13 cellular contexts compared by ENCODE assay signal in the genomic region with DNA sequence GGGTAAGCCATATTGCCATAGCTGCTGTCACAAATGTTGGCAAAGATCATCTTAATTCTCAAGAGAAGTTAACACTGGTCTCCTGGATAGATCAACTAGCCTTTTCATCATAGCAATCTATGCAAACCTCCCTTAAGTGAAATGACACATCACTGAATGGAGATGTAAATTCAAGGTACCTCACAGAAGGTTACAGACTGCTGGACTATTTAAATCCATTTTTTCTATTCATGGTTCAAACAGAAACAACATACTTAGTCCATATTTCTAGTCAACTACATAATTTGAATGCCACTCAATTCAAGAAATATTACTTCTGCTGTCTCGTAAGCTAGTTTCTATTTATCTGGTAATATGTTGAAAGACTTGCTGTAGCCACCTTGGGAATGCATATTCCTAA.
DNase-seq lines count a peak whose midpoint lies in the region; ATAC-seq and TF ChIP-seq lines count a peak whose summit lies in the region.
"Had no signal": no experiment of that assay in that cellular context is flagged by ENCODE, and none has a peak within 500 bp of the region (broad histone marks: within the 10 kb centered on the region; RNA-seq: fewer than 3 reads in every experiment).

No MANE protein-coding gene starts in this region.

- peak; percentile 43 for TF ChIP-seq EP300 in neural cell (conservative IDR thresholded peaks at IDR 0.05; ENCODE audit: poor library complexity, severe bottlenecking)

- H3K4me3 Mint-ChIP-seq in activated naive CD4-positive, alpha-beta T cell treated with anti-CD3 and anti-CD28 coated beads, Interleukin-2, amount 10 ng/mL, durations not matched to agents 7 days and 5 days: no peak overlapping the region
- no peak overlapping the region for H3K4me3 Mint-ChIP-seq in activated T-cell treated with anti-CD3 and anti-CD28 coated beads, Interleukin-2, amount 50 U/mL, for 72 hours
- H3K4me3 Mint-ChIP-seq: CD4-positive, CD25-positive, alpha-beta regulatory T cell; dendritic cell treated with granulocyte-macrophage colony-stimulating factor and Interleukin-4, amounts not matched to agents 40 ng/mL and 50 ng/mL, for 4 days had no signal

- H3K27ac Mint-ChIP-seq in activated naive CD4-positive, alpha-beta T cell treated with anti-CD3 and anti-CD28 coated beads, Interleukin-2, amount 10 ng/mL, durations not matched to agents 7 days and 5 days: no peak overlapping the region
- H3K27ac Mint-ChIP-seq in activated T-cell treated with anti-CD3 and anti-CD28 coated beads, Interleukin-2, amount 50 U/mL, for 72 hours: no peak overlapping the region
- H3K27ac Mint-ChIP-seq: CD4-positive, CD25-positive, alpha-beta regulatory T cell; dendritic cell treated with granulocyte-macrophage colony-stimulating factor and Interleukin-4, amounts not matched to agents 40 ng/mL and 50 ng/mL, for 4 days had no signal

- TF ChIP-seq RAD21 in neural cell (conservative IDR thresholded peaks at IDR 0.05): no peak

- no peak overlapping the region for H3K27ac ChIP-seq in neural cell (ENCODE audit: low read length)
- H3K27ac ChIP-seq: psoas muscle had no signal

- H3K9me2 ChIP-seq in neural cell (ENCODE audit: insufficient read depth, low read length): no peaks in the 10 kb centered on the region

- H3K4me1 Mint-ChIP-seq in activated naive CD4-positive, alpha-beta T cell treated with anti-CD3 and anti-CD28 coated beads, Interleukin-2, amount 10 ng/mL, durations not matched to agents 7 days and 5 days: no peaks in the 10 kb centered on the region
- H3K4me1 Mint-ChIP-seq in activated T-cell treated with anti-CD3 and anti-CD28 coated beads, Interleukin-2, amount 50 U/mL, for 72 hours (ENCODE audit: low read depth): no peaks in the 10 kb centered on the region
- H3K4me1 Mint-ChIP-seq: CD4-positive, CD25-positive, alpha-beta regulatory T cell had no signal

- DNase-seq in activated naive CD4-positive, alpha-beta T cell treated with anti-CD3 and anti-CD28 coated beads, Interleukin-2, amount 10 ng/mL, durations not matched to agents 7 days and 5 days: no peak
- no peak for DNase-seq in germinal center (ENCODE audit: low spot score)
- no peak for DNase-seq in activated T-cell treated with anti-CD3 and anti-CD28 coated beads, Interleukin-2, amount 50 U/mL, for 72 hours
- DNase-seq in DMS153 treated with DMSO at 0.1 percent for 48 hours (lab: John Stamatoyannopoulos, UW; ENCODE audit: unreplicated experiment): no peak
- DNase-seq: CD4-positive, CD25-positive, alpha-beta regulatory T cell; psoas muscle; stimulated activated CD4-positive, alpha-beta T cell treated with anti-CD3 and anti-CD28 coated beads, Interleukin-2, amount 100 ng/mL, for 48 hours; stimulated activated naive CD8-positive, alpha-beta T cell treated with anti-CD3 and anti-CD28 coated beads, Interleukin-15, Interleukin-2, amounts not matched to agents 100 U/mL and 50 U/mL, for 24 hours had no signal

- no peaks in the 10 kb centered on the region for H3K9me3 ChIP-seq in neural cell (ENCODE audit: low read length)
- H3K9me3 ChIP-seq: psoas muscle had no signal

- no peaks in the 10 kb centered on the region for H4K20me1 ChIP-seq in neural cell (ENCODE audit: insufficient read depth)

- CTCF ChIA-PET in activated naive CD4-positive, alpha-beta T cell treated with anti-CD3 and anti-CD28 coated beads, Interleukin-2, amount 10 ng/mL, durations not matched to agents 7 days and 5 days (lab: Charles Lee): no interaction called here

- no peak overlapping the region for H3K4me2 ChIP-seq in neural cell (ENCODE audit: low read length)

- H3K9ac ChIP-seq in neural cell (ENCODE audit: low read length): no peak overlapping the region

- TF ChIP-seq CTCF in neural cell (IDR thresholded peaks at IDR 0.05; ENCODE audit: poor library complexity, severe bottlenecking): no peak

- peak; percentile 74 for ATAC-seq in GM18907 (IDR thresholded peaks at IDR 0.05; ENCODE audit: unreplicated experiment)
- ATAC-seq in GM21825 (IDR thresholded peaks at IDR 0.05; ENCODE audit: unreplicated experiment): peak; percentile 44
- peak; percentile 74 for ATAC-seq in HG03159 (IDR thresholded peaks at IDR 0.05; ENCODE audit: unreplicated experiment)
- no peak for ATAC-seq in activated T-cell treated with anti-CD3 and anti-CD28 coated beads, Interleukin-2, amount 50 U/mL, for 72 hours (replicated peaks in 1 of 2)
- ATAC-seq: psoas muscle; stimulated activated naive CD8-positive, alpha-beta T cell treated with anti-CD3 and anti-CD28 coated beads, Interleukin-15, Interleukin-2, amounts not matched to agents 100 U/mL and 50 U/mL, for 24 hours had no signal

- H3K36me3 ChIP-seq in neural cell (ENCODE audit: insufficient read depth, low read length): no peaks in the 10 kb centered on the region

- no peak overlapping the region for H2AFZ ChIP-seq in neural cell (ENCODE audit: low read depth, low read length)

- no peak overlapping the region for H3K4me3 ChIP-seq in neural cell (ENCODE audit: low read length)
- H3K4me3 ChIP-seq: psoas muscle had no signal

- peaks cover 2% of the 10 kb centered on the region for H3K9me3 Mint-ChIP-seq in activated naive CD4-positive, alpha-beta T cell treated with anti-CD3 and anti-CD28 coated beads, Interleukin-2, amount 10 ng/mL, durations not matched to agents 7 days and 5 days
- H3K9me3 Mint-ChIP-seq in activated T-cell treated with anti-CD3 and anti-CD28 coated beads, Interleukin-2, amount 50 U/mL, for 72 hours: no peaks in the 10 kb centered on the region
- H3K9me3 Mint-ChIP-seq: dendritic cell treated with granulocyte-macrophage colony-stimulating factor and Interleukin-4, amounts not matched to agents 40 ng/mL and 50 ng/mL, for 4 days had no signal

- H3K36me3 Mint-ChIP-seq in activated naive CD4-positive, alpha-beta T cell treated with anti-CD3 and anti-CD28 coated beads, Interleukin-2, amount 10 ng/mL, durations not matched to agents 7 days and 5 days: no peaks in the 10 kb centered on the region
- no peaks in the 10 kb centered on the region for H3K36me3 Mint-ChIP-seq in activated T-cell treated with anti-CD3 and anti-CD28 coated beads, Interleukin-2, amount 50 U/mL, for 72 hours (ENCODE audit: insufficient read depth in 2 of 2)
- H3K36me3 Mint-ChIP-seq: CD4-positive, CD25-positive, alpha-beta regulatory T cell had no signal

- no peaks in the 10 kb centered on the region for H3F3A ChIP-seq in neural cell (ENCODE audit: insufficient read depth, low read length, poor library complexity, severe bottlenecking)

- no peaks in the 10 kb centered on the region for H3K27me3 ChIP-seq in neural cell (ENCODE audit: insufficient read depth, low read depth, low read length)

- no peaks in the 10 kb centered on the region for H3K27me3 Mint-ChIP-seq in activated naive CD4-positive, alpha-beta T cell treated with anti-CD3 and anti-CD28 coated beads, Interleukin-2, amount 10 ng/mL, durations not matched to agents 7 days and 5 days
- no peaks in the 10 kb centered on the region for H3K27me3 Mint-ChIP-seq in activated T-cell treated with anti-CD3 and anti-CD28 coated beads, Interleukin-2, amount 50 U/mL, for 72 hours (ENCODE audit: low read depth)
- H3K27me3 Mint-ChIP-seq: CD4-positive, CD25-positive, alpha-beta regulatory T cell; dendritic cell treated with granulocyte-macrophage colony-stimulating factor and Interleukin-4, amounts not matched to agents 40 ng/mL and 50 ng/mL, for 4 days had no signal

- no peaks in the 10 kb centered on the region for H3K79me2 ChIP-seq in neural cell (replicated peaks; ENCODE audit: insufficient read depth, low read length)

TF ChIP-seq in neural cell, 6 proteins besides CTCF, POLR2A, EP300 and RAD21:
- TF ChIP-seq SMC3 (conservative IDR thresholded peaks at IDR 0.05; ENCODE audit: poor library complexity): no peak
- no peak for TF ChIP-seq MXI1 (conservative IDR thresholded peaks at IDR 0.05; ENCODE audit: poor library complexity, severe bottlenecking)
- no peak for TF ChIP-seq REST (IDR thresholded peaks at IDR 0.05; ENCODE audit: borderline replicate concordance)
- TF ChIP-seq POLR2AphosphoS5 (IDR thresholded peaks at IDR 0.05): peak; percentile 16
- no peak for TF ChIP-seq TAF1 (IDR thresholded peaks at IDR 0.05; ENCODE audit: low read depth)
- no peak for TF ChIP-seq EZH2 (IDR thresholded peaks at IDR 0.05; ENCODE audit: borderline replicate concordance, insufficient read depth, low read length, poor library complexity, severe bottlenecking)

Comparison
In these comparisons a context has a peak if more than half of its experiments do, and no peak if none do; other contexts are left out.
1. ATAC-seq: peak in GM18907 (single experiment), GM21825 (single experiment) and HG03159 (single experiment); none in activated T-cell treated with anti-CD3 and anti-CD28 coated beads, Interleukin-2, amount 50 U/mL, for 72 hours (0 of 2).